Comparison of ENCODE assay signal across 16 cellular contexts in genomic region chr2:102803041-102803896, GRCh38. TPM values are rescaled to one million over a fixed set of nuclear protein-coding genes. Genes with fewer than 3 reads are reported as not detected.
DNase-seq lines count a peak whose midpoint lies in the region; ATAC-seq and TF ChIP-seq lines count a peak whose summit lies in the region.
"Had no signal": no experiment of that assay in that cellular context is flagged by ENCODE, and none has a peak within 500 bp of the region (broad histone marks: within the 10 kb centered on the region; RNA-seq: fewer than 3 reads in every experiment).

No MANE protein-coding gene starts in this region.

- no peaks in the 10 kb centered on the region for H3K36me3 Mint-ChIP-seq in stimulated activated effector memory CD8-positive, alpha-beta T cell treated with anti-CD3 and anti-CD28 coated beads, Interleukin-12 subunit alpha, Interleukin-12 subunit beta, amount 100 ng/mL, for 72 hours

- peaks cover 12% of the 10 kb centered on the region for H3K4me1 Mint-ChIP-seq in stimulated activated effector memory CD8-positive, alpha-beta T cell treated with anti-CD3 and anti-CD28 coated beads, Interleukin-12 subunit alpha, Interleukin-12 subunit beta, amount 100 ng/mL, for 72 hours
- H3K4me1 Mint-ChIP-seq: H9 had no signal

- H3K27me3 ChIP-seq in right cardiac atrium (ENCODE audit: control insufficient read depth, insufficient read depth) (no peaks in the 10 kb centered on the region), aorta (ENCODE audit: control insufficient read depth in 1 of 2, insufficient read depth in 2 of 2, low read length in 1 of 2) (no peaks in the 10 kb centered on the region), colonic mucosa (no peaks in the 10 kb centered on the region)

- WGBS in right cardiac atrium: 76% methylated on average over 13 of the region's 13 CpGs
- WGBS in aorta, 2 donors: 93 to 94% methylated on average over 13 of the region's 13 CpGs

- H3K27ac ChIP-seq in right cardiac atrium (ENCODE audit: low read length) (peak overlapping the region; percentile 81), aorta (ENCODE audit: low read depth in 1 of 2, low read length in 2 of 2) (no peak overlapping the region), colonic mucosa (no peak overlapping the region)
- H3K27ac ChIP-seq: PC-9 had no signal

- ATAC-seq in Right ventricle myocardium superior (ENCODE audit: poor library complexity): peak; percentile 6
- ATAC-seq in left cardiac atrium: no peak
- peak in 1 of 2 donors; percentile 7 for ATAC-seq in right cardiac atrium
- peak; percentile 19 for ATAC-seq in aorta (ENCODE audit: low FRiP score)
- no peak for ATAC-seq in stimulated activated effector memory CD8-positive, alpha-beta T cell treated with anti-CD3 and anti-CD28 coated beads, Interleukin-12 subunit alpha, Interleukin-12 subunit beta, amount 100 ng/mL, for 72 hours

- H3K9me3 Mint-ChIP-seq in stimulated activated effector memory CD8-positive, alpha-beta T cell treated with anti-CD3 and anti-CD28 coated beads, Interleukin-12 subunit alpha, Interleukin-12 subunit beta, amount 100 ng/mL, for 72 hours: peaks cover 28% of the 10 kb centered on the region

- DNase-seq in Right ventricle myocardium superior (no peak), left cardiac atrium (no peak), UCSD-AML1 (lab: John Stamatoyannopoulos, UW; ENCODE audit: unreplicated experiment) (peak; percentile 17), right cardiac atrium (no peak), aorta (no peak), T-helper 9 cell (no peak), colonic mucosa (no peak)
- DNase-seq in stimulated activated effector memory CD8-positive, alpha-beta T cell treated with anti-CD3 and anti-CD28 coated beads, Interleukin-12 subunit alpha, Interleukin-12 subunit beta, amount 100 ng/mL, for 72 hours (ENCODE audit: low spot score in 2 of 2): no peak
- DNase-seq: AML-193; amygdala; H9; NCI-H1105; PC-9; stimulated activated CD4-positive, alpha-beta T cell treated with anti-CD3 and anti-CD28 coated beads, Interleukin-4, amount 100 ng/mL, for 1 hour; stimulated activated naive CD4-positive, alpha-beta T cell treated with Interleukin-2 at 50 U/mL for 16 hours had no signal

- TF ChIP-seq CTCF in colonic mucosa (IDR thresholded peaks at IDR 0.05): no peak

- no peak overlapping the region for H3K27ac Mint-ChIP-seq in stimulated activated effector memory CD8-positive, alpha-beta T cell treated with anti-CD3 and anti-CD28 coated beads, Interleukin-12 subunit alpha, Interleukin-12 subunit beta, amount 100 ng/mL, for 72 hours
- H3K27ac Mint-ChIP-seq: dendritic cell treated with granulocyte-macrophage colony-stimulating factor and Interleukin-4, amounts not matched to agents 40 ng/mL and 50 ng/mL, for 4 days; H9 had no signal

- no peak overlapping the region for H3K9ac ChIP-seq in colonic mucosa (ENCODE audit: low read depth in 2 of 2, low read length in 2 of 2)

- peaks cover 1 to 4% of the 10 kb centered on the region in 2 donors for H3K36me3 ChIP-seq in aorta (ENCODE audit: control insufficient read depth in 1 of 2, insufficient read depth in 2 of 2, low read length in 1 of 2)
- H3K36me3 ChIP-seq in colonic mucosa: no peaks in the 10 kb centered on the region

- H3K9me3 ChIP-seq in right cardiac atrium (ENCODE audit: control insufficient read depth, low read length) (peaks cover 2% of the 10 kb centered on the region), aorta (ENCODE audit: control insufficient read depth, low read length) (peaks cover 9% of the 10 kb centered on the region), colonic mucosa (no peaks in the 10 kb centered on the region)

- H3K4me3 Mint-ChIP-seq in stimulated activated effector memory CD8-positive, alpha-beta T cell treated with anti-CD3 and anti-CD28 coated beads, Interleukin-12 subunit alpha, Interleukin-12 subunit beta, amount 100 ng/mL, for 72 hours: no peak overlapping the region
- H3K4me3 Mint-ChIP-seq: dendritic cell treated with granulocyte-macrophage colony-stimulating factor and Interleukin-4, amounts not matched to agents 40 ng/mL and 50 ng/mL, for 4 days; H9 had no signal

- intact Hi-C loops in Right ventricle myocardium superior (cut with DNase I): loop anchor here (5.0 kb wide), 1 partner anchor 36 kb away; no protein-coding TSS in a partner anchor
- intact Hi-C loops in left cardiac atrium (cut with DNase I): loop anchor here in 1 of 2 donors (10.0 kb wide), 1 partner anchor 48 kb away; no protein-coding TSS in a partner anchor
- intact Hi-C loops in right cardiac atrium (cut with DNase I): loop anchor here in 1 of 4 donors (10.0 kb wide), 1 partner anchor 48 kb away; no protein-coding TSS in a partner anchor
- intact Hi-C loops in aorta (cut with DNase I): no loop called here
- intact Hi-C loops in colonic mucosa (cut with DNase I): no loop called here

- peaks cover 7% of the 10 kb centered on the region for H3K4me1 ChIP-seq in right cardiac atrium (ENCODE audit: control insufficient read depth, insufficient read depth, low read length)
- H3K4me1 ChIP-seq in aorta (ENCODE audit: control insufficient read depth in 1 of 2, insufficient read depth in 2 of 2, low read length in 2 of 2): no peaks in the 10 kb centered on the region
- no peaks in the 10 kb centered on the region for H3K4me1 ChIP-seq in colonic mucosa

- H3K4me3 ChIP-seq in right cardiac atrium (ENCODE audit: low read length) (no peak overlapping the region), aorta (ENCODE audit: low read length in 2 of 2) (no peak overlapping the region), colonic mucosa (no peak overlapping the region)
- H3K4me3 ChIP-seq: PC-9 had no signal

RNA-seq across cellular contexts. Expression of gene TMEM182, which starts 41.4 kb away (rescaled TPM):
- total RNA-seq in Right ventricle myocardium superior (187 TPM), left cardiac atrium (100 to 1,000 TPM; 126 to 138 TPM), right cardiac atrium (100 to 1,000 TPM; 106 to 206 (median 182) TPM), aorta (1 to 10 TPM; 1.6 to 4.5 TPM), colonic mucosa (1 to 10 TPM; 3.4 to 3.8 TPM)
- polyA plus RNA-seq in right cardiac atrium (92.7 TPM), aorta (1 to 10 TPM in 1 of 2 donors, under 1 TPM in 1; 0.56 to 1.4 TPM)

Comparison
In these comparisons a context has a peak if more than half of its experiments do, and no peak if none do; other contexts are left out.
1. ATAC-seq: peak in Right ventricle myocardium superior (single experiment) and aorta (single experiment); none in left cardiac atrium (0 of 2) and stimulated activated effector memory CD8-positive, alpha-beta T cell treated with anti-CD3 and anti-CD28 coated beads, Interleukin-12 subunit alpha, Interleukin-12 subunit beta, amount 100 ng/mL, for 72 hours (single experiment).
2. RNA of gene TMEM182, which starts 41.4 kb away (total RNA-seq): 106 to 206 TPM in right cardiac atrium, 187 TPM in Right ventricle myocardium superior (single experiment) and 126 to 138 TPM in left cardiac atrium; 1.6 to 4.5 TPM in aorta and 3.4 to 3.8 TPM in colonic mucosa; every median in the first group is over 10 times any median in the second.